In genomic region chr13:48560657-48561337, GRCh38 we compare ENCODE assay signal across 20 cellular contexts. TPM values are rescaled to one million over a fixed set of nuclear protein-coding genes. Genes with fewer than 3 reads are reported as not detected.
A peak's percentile ranks its signal among the peaks of the same experiment; 100 is the strongest.
DNase-seq lines count a peak whose midpoint lies in the region; ATAC-seq and TF ChIP-seq lines count a peak whose summit lies in the region.
"Had no signal": no experiment of that assay in that cellular context is flagged by ENCODE, and none has a peak within 500 bp of the region (broad histone marks: within the 10 kb centered on the region; RNA-seq: fewer than 3 reads in every experiment).

No MANE protein-coding gene starts in this region.

- H3F3A ChIP-seq in OCI-LY1 (ENCODE audit: insufficient read depth, low read length), result no peaks in the 10 kb centered on the region

- no peaks in the 10 kb centered on the region for H3K27me3 ChIP-seq in CD4-positive, alpha-beta memory T cell (ENCODE audit: insufficient read depth, low read length)
- H3K27me3 ChIP-seq in OCI-LY1 (ENCODE audit: insufficient read depth, low read length), result no peaks in the 10 kb centered on the region
- H3K27me3 ChIP-seq: cardiac muscle cell, heart left ventricle, SJCRH30 had no signal

- H3K4me3 ChIP-seq in CD4-positive, alpha-beta memory T cell (ENCODE audit: low read length in 2 of 2), result peak overlapping the region in 1 of 2 donors; percentile 16
- H3K4me3 ChIP-seq in OCI-LY1 (ENCODE audit: low read depth, low read length, poor library complexity, severe bottlenecking), result peak overlapping the region; percentile 46
- H3K4me3 ChIP-seq: cardiac muscle cell, GM23248, SJCRH30, smooth muscle cell, thoracic aorta had no signal

- H3K36me3 Mint-ChIP-seq in CD4-positive, alpha-beta memory T cell, result no peaks in the 10 kb centered on the region
- H3K36me3 Mint-ChIP-seq in central memory CD8-positive, alpha-beta T cell (ENCODE audit: insufficient read depth), result peaks cover 5% of the 10 kb centered on the region

- H3K79me2 ChIP-seq in OCI-LY1 (ENCODE audit: insufficient read depth, low read length), result no peaks in the 10 kb centered on the region

- no peak for DNase-seq in CD4-positive, alpha-beta memory T cell
- no peak for DNase-seq in central memory CD8-positive, alpha-beta T cell (ENCODE audit: low spot score in 2 of 2)
- DNase-seq in COLO829 (ENCODE audit: low spot score) (no peak), amniotic stem cell (lab: John Stamatoyannopoulos, UW) (no peak), HEK293T (ENCODE audit: extremely low spot score) (no peak)
- DNase-seq: GDM1, heart left ventricle, islet precursor cell, NCI-H1436 treated with DMSO at 0.1 percent for 48 hours, NCI-H2227 treated with DMSO at 0.1 percent for 48 hours, posterior cingulate gyrus, SJCRH30 had no signal

- H3K27ac ChIP-seq in 22Rv1, result peak overlapping the region; percentile 85
- no peak overlapping the region for H3K27ac ChIP-seq in CD4-positive, alpha-beta memory T cell (ENCODE audit: low read depth, low read length)
- H3K27ac ChIP-seq in OCI-LY1 (ENCODE audit: low read depth, low read length, poor library complexity, severe bottlenecking), result peak overlapping the region; percentile 89
- H3K27ac ChIP-seq: cardiac muscle cell, GM23248, SJCRH30, thoracic aorta had no signal

- no peaks in the 10 kb centered on the region for H3K27me3 Mint-ChIP-seq in CD4-positive, alpha-beta memory T cell
- H3K27me3 Mint-ChIP-seq in central memory CD8-positive, alpha-beta T cell, result no peaks in the 10 kb centered on the region

- TF ChIP-seq CTCF in 22Rv1 (IDR thresholded peaks at IDR 0.05) (no peak), OCI-LY1 (IDR thresholded peaks at IDR 0.05; ENCODE audit: low read length) (no peak)

- H3K36me3 ChIP-seq in CD4-positive, alpha-beta memory T cell (ENCODE audit: insufficient read depth, low read length), result no peaks in the 10 kb centered on the region
- no peaks in the 10 kb centered on the region for H3K36me3 ChIP-seq in OCI-LY1 (ENCODE audit: insufficient read depth, low read length)
- H3K36me3 ChIP-seq: cardiac muscle cell, heart left ventricle, SJCRH30, thoracic aorta had no signal

- H3K4me2 ChIP-seq in OCI-LY1 (ENCODE audit: low read length), result peak overlapping the region; percentile 75
- H3K4me2 ChIP-seq: smooth muscle cell had no signal

- CTCF ChIA-PET in CD4-positive, alpha-beta memory T cell (lab: Charles Lee; ENCODE audit: partially characterized antibody), result interaction anchor here (0.6 to 2.5 kb wide), 6 partner anchors 19 to 225 kb away, joined by 3 to 20 read pairs (median 4); partner anchors contain the start of gene RCBTB2
- CTCF ChIA-PET in HEK293T (lab: Yijun Ruan, JAX), result no interaction called here

- peaks cover 0 to 6% (median under 1%) of the 10 kb centered on the region in 8 donors for H3K9me3 Mint-ChIP-seq in CD4-positive, alpha-beta memory T cell
- no peaks in the 10 kb centered on the region for H3K9me3 Mint-ChIP-seq in central memory CD8-positive, alpha-beta T cell

- POLR2A ChIA-PET in CD4-positive, alpha-beta memory T cell (lab: Charles Lee; ENCODE audit: partially characterized antibody), result interaction anchor here (0.7 to 4.6 kb wide), 19 partner anchors 9 to 1564 kb away, joined by 3 to 126 read pairs (median 8); partner anchors contain the start of genes FNDC3A, LPAR6 and RCBTB2
- POLR2A ChIA-PET in HEK293T (lab: Yijun Ruan, JAX), result no interaction called here

- H3K9me3 ChIP-seq in CD4-positive, alpha-beta memory T cell (ENCODE audit: control insufficient read depth in 1 of 2, low read length in 2 of 2), result no peaks in the 10 kb centered on the region
- peaks cover 1% of the 10 kb centered on the region for H3K9me3 ChIP-seq in OCI-LY1 (ENCODE audit: low read length)
- H3K9me3 ChIP-seq: SJCRH30, thoracic aorta had no signal

- no peak overlapping the region; the same call in 1 of the 2 replicates for H3K9ac ChIP-seq in OCI-LY1 (ENCODE audit: low read length)
- H3K9ac ChIP-seq: GM23248 had no signal

- peak overlapping the region in 6 of 7 donors; percentile 25 to 89 (median 56) for H3K27ac Mint-ChIP-seq in CD4-positive, alpha-beta memory T cell
- peak overlapping the region; percentile 38 for H3K27ac Mint-ChIP-seq in central memory CD8-positive, alpha-beta T cell (ENCODE audit: low read depth)
- H3K27ac Mint-ChIP-seq: activated T-helper 1 cell treated with anti-CD3 and anti-CD28 coated beads, Interleukin-12 subunit alpha, Interleukin-12 subunit beta, Interleukin-2, Interleukin-4 antibody, amounts not matched to agents 30 ng/mL and 10 ng/mL and 1 ng/mL, durations not matched to agents 14 hours and 24 hours and 36 hours had no signal

- intact Hi-C loops in CD4-positive, alpha-beta memory T cell (cut with micrococcal nuclease), result no loop called here

- peaks cover 56% of the 10 kb centered on the region for H3K4me1 ChIP-seq in CD4-positive, alpha-beta memory T cell (ENCODE audit: insufficient read depth, low read length)
- H3K4me1 ChIP-seq in OCI-LY1 (ENCODE audit: insufficient read depth, low read length, severe bottlenecking), result peaks cover 42% of the 10 kb centered on the region
- H3K4me1 ChIP-seq: SJCRH30 had no signal

- H3K4me3 Mint-ChIP-seq in CD4-positive, alpha-beta memory T cell, result peak overlapping the region in 7 of 8 donors; percentile 2 to 79 (median 75)
- peak overlapping the region; percentile 55 for H3K4me3 Mint-ChIP-seq in central memory CD8-positive, alpha-beta T cell
- H3K4me3 Mint-ChIP-seq: activated T-helper 1 cell treated with anti-CD3 and anti-CD28 coated beads, Interleukin-12 subunit alpha, Interleukin-12 subunit beta, Interleukin-2, Interleukin-4 antibody, amounts not matched to agents 30 ng/mL and 10 ng/mL and 1 ng/mL, durations not matched to agents 14 hours and 24 hours and 36 hours had no signal

- H3K9me2 ChIP-seq in OCI-LY1 (ENCODE audit: low read depth, low read length), result no peaks in the 10 kb centered on the region

- no peaks in the 10 kb centered on the region for H4K20me1 ChIP-seq in OCI-LY1 (ENCODE audit: insufficient read depth, low read length)

- H2AFZ ChIP-seq in OCI-LY1 (ENCODE audit: low read length), result no peak overlapping the region
- H2AFZ ChIP-seq: GM23248 had no signal

- H3K4me1 Mint-ChIP-seq in CD4-positive, alpha-beta memory T cell, result peaks cover 46 to 68% (median 59%) of the 10 kb centered on the region in 4 donors
- peaks cover 70% of the 10 kb centered on the region for H3K4me1 Mint-ChIP-seq in central memory CD8-positive, alpha-beta T cell

- no peak for ATAC-seq in central memory CD8-positive, alpha-beta T cell (replicated peaks; ENCODE audit: extremely low read depth, poor library complexity, severe bottlenecking)
- no peak for ATAC-seq in GM21529 (IDR thresholded peaks at IDR 0.05; ENCODE audit: unreplicated experiment)

TF ChIP-seq in HEK293T, 16 proteins besides CTCF, POLR2A, EP300 and RAD21:
- TF ChIP-seq ZNF384 (IDR thresholded peaks at IDR 0.05) (no peak), L3MBTL2 (conservative IDR thresholded peaks at IDR 0.05) (no peak), BHLHE40 (IDR thresholded peaks at IDR 0.05; ENCODE audit: borderline replicate concordance) (no peak), SP1 (IDR thresholded peaks at IDR 0.05) (no peak), ARNT (IDR thresholded peaks at IDR 0.05) (no peak), FOXA1 (IDR thresholded peaks at IDR 0.05) (no peak), FOXM1 (IDR thresholded peaks at IDR 0.05; ENCODE audit: borderline replicate concordance) (no peak), NFRKB (IDR thresholded peaks at IDR 0.05) (no peak), SUZ12 (IDR thresholded peaks at IDR 0.05) (no peak), TARDBP (IDR thresholded peaks at IDR 0.05) (no peak), CTBP1 (IDR thresholded peaks at IDR 0.05; ENCODE audit: borderline replicate concordance) (no peak), PKNOX1 (IDR thresholded peaks at IDR 0.05) (no peak), FOXK2 (IDR thresholded peaks at IDR 0.05) (no peak), HDGF (IDR thresholded peaks at IDR 0.05; ENCODE audit: borderline replicate concordance) (no peak), ELF4 (IDR thresholded peaks at IDR 0.05) (no peak), LEF1 (IDR thresholded peaks at IDR 0.05; ENCODE audit: borderline replicate concordance) (no peak)

RNA-seq across cellular contexts. Expression of gene RCBTB2, which starts 27.9 kb away (rescaled TPM):
- 10 to 100 TPM; 23.9 to 25.7 TPM for total RNA-seq in CD4-positive, alpha-beta memory T cell
- 10 to 100 TPM; 33.7 to 46.5 TPM for polyA plus RNA-seq in CD4-positive, alpha-beta memory T cell
